9 cellular contexts compared by ENCODE assay signal in the genomic region with DNA sequence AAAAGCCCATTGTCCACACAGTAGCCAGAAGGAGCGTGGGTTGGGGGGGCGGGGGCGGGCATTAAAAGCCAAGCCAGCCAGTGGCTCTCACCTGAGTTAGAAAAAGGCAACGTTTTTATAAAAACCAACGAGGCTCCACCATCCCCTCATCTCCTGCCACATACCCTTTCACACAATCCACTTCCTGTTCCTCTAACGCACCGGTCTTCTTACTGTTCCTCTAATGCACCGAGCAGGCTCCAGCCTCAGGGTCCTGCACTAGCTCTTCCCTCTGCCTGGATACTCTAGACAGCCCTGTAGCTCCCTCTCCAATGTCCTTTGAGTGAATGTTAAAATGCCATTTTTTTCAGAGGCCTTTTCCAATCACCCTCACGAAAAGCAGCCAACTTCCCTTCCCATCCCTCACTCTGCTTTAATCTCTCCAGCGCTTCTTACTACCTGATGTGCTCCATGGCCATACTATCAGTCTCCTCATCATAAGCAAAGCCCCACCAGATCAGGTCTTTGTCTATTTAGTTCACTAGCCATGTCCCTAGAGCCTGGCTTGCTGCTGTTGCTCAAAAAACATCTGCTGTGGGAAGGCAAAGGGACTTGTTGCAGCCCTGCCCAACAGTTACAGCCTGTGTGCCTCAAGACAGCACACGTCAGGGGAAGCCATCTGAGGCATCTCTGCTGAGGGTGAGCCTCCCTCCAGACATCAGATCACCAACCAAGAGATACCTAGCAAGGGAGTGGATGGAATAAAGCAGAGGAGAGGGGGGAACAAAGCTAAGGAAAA. TPM values are rescaled to one million over a fixed set of nuclear protein-coding genes. Genes with fewer than 3 reads are reported as not detected.
DNase-seq lines count a peak whose midpoint lies in the region; ATAC-seq and TF ChIP-seq lines count a peak whose summit lies in the region.
"Had no signal": no experiment of that assay in that cellular context is flagged by ENCODE, and none has a peak within 500 bp of the region (broad histone marks: within the 10 kb centered on the region; RNA-seq: fewer than 3 reads in every experiment).

No MANE protein-coding gene starts in this region.

- H3K27me3 ChIP-seq in transverse colon (no peaks in the 10 kb centered on the region), SJCRH30 (no peaks in the 10 kb centered on the region)

- no peak for TF ChIP-seq EP300 in transverse colon (IDR thresholded peaks at IDR 0.05; ENCODE audit: low read depth)

- H3K4me3 Mint-ChIP-seq in activated naive CD4-positive, alpha-beta T cell treated with anti-CD3 and anti-CD28 coated beads, Interleukin-2, amount 50 U/mL, for 24 hours, result peak overlapping the region; percentile 84
- H3K4me3 Mint-ChIP-seq in activated T-cell treated with anti-CD3 and anti-CD28 coated beads, Interleukin-2, amount 50 U/mL, for 24 hours, result peak overlapping the region; percentile 72

- H3K4me3 ChIP-seq in transverse colon (peak overlapping the region in 1 of 4 donors; percentile 7), SJCRH30 (no peak overlapping the region)
- H3K4me3 ChIP-seq: K562 had no signal

- no peak for TF ChIP-seq CTCF in transverse colon (IDR thresholded peaks at IDR 0.05)

- H3K4me1 ChIP-seq in transverse colon, result peaks cover 50 to 85% (median 69%) of the 10 kb centered on the region in 4 donors
- H3K4me1 ChIP-seq in SJCRH30, result peaks cover 8% of the 10 kb centered on the region; the same call in 1 of the 2 replicates

- no peak for ATAC-seq in GM18517 (IDR thresholded peaks at IDR 0.05; ENCODE audit: unreplicated experiment)
- no peak for ATAC-seq in GM21619 (IDR thresholded peaks at IDR 0.05; ENCODE audit: unreplicated experiment)
- ATAC-seq: K562 had no signal

- no peak for DNase-seq in activated naive CD4-positive, alpha-beta T cell (lab: John Stamatoyannopoulos, UW)
- no peak for DNase-seq in activated T-cell treated with anti-CD3 and anti-CD28 coated beads, Interleukin-2, amount 50 U/mL, for 24 hours
- DNase-seq in islet precursor cell (peak; percentile 26), transverse colon (no peak), SJCRH30 (no peak)

- peaks cover 10% of the 10 kb centered on the region for H3K36me3 Mint-ChIP-seq in activated naive CD4-positive, alpha-beta T cell treated with anti-CD3 and anti-CD28 coated beads, Interleukin-2, amount 50 U/mL, for 24 hours
- peaks cover 77% of the 10 kb centered on the region for H3K36me3 Mint-ChIP-seq in activated T-cell treated with anti-CD3 and anti-CD28 coated beads, Interleukin-2, amount 50 U/mL, for 24 hours (ENCODE audit: low read depth)

- peaks cover 86% of the 10 kb centered on the region for H3K4me1 Mint-ChIP-seq in activated naive CD4-positive, alpha-beta T cell treated with anti-CD3 and anti-CD28 coated beads, Interleukin-2, amount 50 U/mL, for 24 hours
- peaks cover 84% of the 10 kb centered on the region for H3K4me1 Mint-ChIP-seq in activated T-cell treated with anti-CD3 and anti-CD28 coated beads, Interleukin-2, amount 50 U/mL, for 24 hours (ENCODE audit: low read depth)

- in situ Hi-C loops in transverse colon (cut with MboI; ENCODE audit: low pct_ligation_motif_present in 1 of 4, low pct_unique_long_range_greater_than_20kb in 1 of 4, low sequenced_read_pairs in 3 of 4), result loop anchor here in 2 of 4 donors (10.0 kb wide), 2 partner anchors 54 to 74 kb away; no protein-coding TSS in a partner anchor

- no peaks in the 10 kb centered on the region for H3K27me3 Mint-ChIP-seq in activated naive CD4-positive, alpha-beta T cell treated with anti-CD3 and anti-CD28 coated beads, Interleukin-2, amount 50 U/mL, for 24 hours
- no peaks in the 10 kb centered on the region for H3K27me3 Mint-ChIP-seq in activated T-cell treated with anti-CD3 and anti-CD28 coated beads, Interleukin-2, amount 50 U/mL, for 24 hours

- peak overlapping the region; percentile 89 for H3K27ac Mint-ChIP-seq in activated naive CD4-positive, alpha-beta T cell treated with anti-CD3 and anti-CD28 coated beads, Interleukin-2, amount 50 U/mL, for 24 hours
- peak overlapping the region; percentile 91 for H3K27ac Mint-ChIP-seq in activated T-cell treated with anti-CD3 and anti-CD28 coated beads, Interleukin-2, amount 50 U/mL, for 24 hours

- no peaks in the 10 kb centered on the region for H3K36me3 ChIP-seq in transverse colon
- H3K36me3 ChIP-seq in SJCRH30, result peaks cover 6% of the 10 kb centered on the region; the same call in 1 of the 2 replicates

- peak overlapping the region; percentile 28 to 50 (median 38) for H3K27ac ChIP-seq in transverse colon
- no peak overlapping the region for H3K27ac ChIP-seq in SJCRH30

- intact Hi-C loops in transverse colon (cut with DNase I; ENCODE audit: low total_unique reads), result no loop called here

- H3K9me3 Mint-ChIP-seq in activated naive CD4-positive, alpha-beta T cell treated with anti-CD3 and anti-CD28 coated beads, Interleukin-2, amount 50 U/mL, for 24 hours, result no peaks in the 10 kb centered on the region
- no peaks in the 10 kb centered on the region for H3K9me3 Mint-ChIP-seq in activated T-cell treated with anti-CD3 and anti-CD28 coated beads, Interleukin-2, amount 50 U/mL, for 24 hours

- 45 to 61% methylated on average over 6 to 11 of the region's 11 CpGs for WGBS in transverse colon (ENCODE audit: low coverage in 1 of 2), 2 donors

- no peak for TF ChIP-seq POLR2A in transverse colon (IDR thresholded peaks at IDR 0.05)

- H3K9me3 ChIP-seq in transverse colon (no peaks in the 10 kb centered on the region), SJCRH30 (replicated peaks) (no peaks in the 10 kb centered on the region)

RNA-seq across cellular contexts. Expression of a gene that starts 4.0 kb away (rescaled TPM):
- total RNA-seq in transverse colon, result 100 to 1,000 TPM; 120 to 202 (median 144) TPM
- 112 and 127 TPM in 2 replicates for total RNA-seq in SJCRH30 (2014; rRNA removed; shearing (Covaris generic))

RNA-seq across cellular contexts. Expression of a gene that starts 60.0 kb away (rescaled TPM):
- total RNA-seq in transverse colon, result 100 to 1,000 TPM; 132 to 427 (median 300) TPM
- 0.71 TPM in 2 replicates for total RNA-seq in SJCRH30 (2014; rRNA removed; shearing (Covaris generic))

Comparison
In these comparisons a context has a peak if more than half of its experiments do, and no peak if none do; other contexts are left out.
1. RNA of a gene that starts 60.0 kb away (total RNA-seq): 132 to 427 TPM in transverse colon; 0.71 TPM in SJCRH30; every median in the first group is over 10 times any median in the second.